Comparison of ENCODE assay signal across 8 cellular contexts in the genomic region with DNA sequence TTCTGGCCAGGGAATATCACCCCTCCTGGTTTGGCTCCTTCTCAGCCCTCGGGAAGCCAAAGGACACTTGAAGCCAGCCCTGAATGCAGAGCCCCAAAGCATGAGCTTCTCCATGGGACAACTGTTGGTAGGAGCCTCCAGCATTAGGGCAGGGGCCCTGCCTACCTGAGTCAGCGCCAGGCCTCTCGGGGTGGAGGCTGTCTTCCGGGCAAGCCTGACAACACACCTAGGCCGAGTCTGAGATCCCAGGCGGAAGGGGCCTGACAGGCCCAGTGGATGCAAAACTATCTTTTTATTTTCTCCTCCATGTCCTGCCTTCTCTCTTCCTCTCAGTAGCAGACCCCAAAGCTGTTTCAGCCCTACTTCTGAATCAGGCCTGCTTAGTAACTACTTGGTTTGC. TPM values are rescaled to one million over a fixed set of nuclear protein-coding genes. Genes with fewer than 3 reads are reported as not detected.
A peak's percentile ranks its signal among the peaks of the same experiment; 100 is the strongest.
DNase-seq lines count a peak whose midpoint lies in the region; ATAC-seq and TF ChIP-seq lines count a peak whose summit lies in the region.
"Had no signal": no experiment of that assay in that cellular context is flagged by ENCODE, and none has a peak within 500 bp of the region (broad histone marks: within the 10 kb centered on the region; RNA-seq: fewer than 3 reads in every experiment).

No MANE protein-coding gene starts in this region.

- peak overlapping the region; percentile 96 to 97 for H3K4me3 Mint-ChIP-seq in stimulated activated naive CD8-positive, alpha-beta T cell treated with anti-CD3 and anti-CD28 coated beads, Interleukin-15, amount 100 ng/mL, for 72 hours
- no peak overlapping the region for H3K4me3 Mint-ChIP-seq in WTC11

- CTCF ChIA-PET in WTC11 (lab: Charles Lee) = no interaction called here

- H3K9me3 ChIP-seq in adrenal gland (replicated peaks in 1 of 3) = no peaks in the 10 kb centered on the region

- peaks cover 8 to 41% of the 10 kb centered on the region in 2 donors for H3K4me1 ChIP-seq in adrenal gland (replicated peaks in 1 of 2)

- no peaks in the 10 kb centered on the region for H3K27me3 Mint-ChIP-seq in stimulated activated naive CD8-positive, alpha-beta T cell treated with anti-CD3 and anti-CD28 coated beads, Interleukin-15, amount 100 ng/mL, for 72 hours
- no peaks in the 10 kb centered on the region for H3K27me3 Mint-ChIP-seq in WTC11 (ENCODE audit: low read depth)

- H3K27me3 ChIP-seq in adrenal gland = no peaks in the 10 kb centered on the region

- peak; percentile 73 for ATAC-seq in left colon
- no peak for ATAC-seq in stimulated activated naive CD8-positive, alpha-beta T cell treated with anti-CD3 and anti-CD28 coated beads, Interleukin-15, amount 100 ng/mL, for 72 hours
- no peak for ATAC-seq in activated CD4-positive, CD25-positive, alpha-beta regulatory T cell treated with anti-CD3 and anti-CD28 coated beads, Interleukin-2, amount 50 U/mL, for 24 hours
- no peak for ATAC-seq in WTC11

- POLR2A ChIA-PET in WTC11 (lab: Charles Lee) = no interaction called here

- 81 to 94% (median 86%) methylated on average over 5 to 6 of the region's 6 CpGs for WGBS in adrenal gland, 4 donors

- peaks cover 3% of the 10 kb centered on the region for H3K36me3 Mint-ChIP-seq in WTC11

- intact Hi-C loops in adrenal gland (cut with DNase I) (no loop called here), left colon (cut with DNase I, micrococcal nuclease) (no loop called here)

- DNase-seq in NB4 (ENCODE audit: low read depth) (no peak), adrenal gland (no peak), left colon (peak; percentile 71 to 74), WTC11 (ENCODE audit: low spot score) (no peak), EL (no peak)
- no peak for DNase-seq in stimulated activated naive CD8-positive, alpha-beta T cell treated with anti-CD3 and anti-CD28 coated beads, Interleukin-15, amount 100 ng/mL, for 72 hours

- peak overlapping the region in 1 of 2 donors; percentile 69 for H3K27ac Mint-ChIP-seq in stimulated activated naive CD8-positive, alpha-beta T cell treated with anti-CD3 and anti-CD28 coated beads, Interleukin-15, amount 100 ng/mL, for 72 hours
- no peak overlapping the region for H3K27ac Mint-ChIP-seq in WTC11

- H3K9me3 Mint-ChIP-seq in stimulated activated naive CD8-positive, alpha-beta T cell treated with anti-CD3 and anti-CD28 coated beads, Interleukin-15, amount 100 ng/mL, for 72 hours = no peaks in the 10 kb centered on the region
- H3K9me3 Mint-ChIP-seq in WTC11 = no peaks in the 10 kb centered on the region

- TF ChIP-seq CTCF in NB4 (IDR thresholded peaks at IDR 0.05; ENCODE audit: low read depth, low read length) = no peak
- no peak for TF ChIP-seq CTCF in adrenal gland (IDR thresholded peaks at IDR 0.05)
- TF ChIP-seq CTCF in WTC11 (IDR thresholded peaks at IDR 0.05) = no peak

- no peak for TF ChIP-seq POLR2A in NB4 (IDR thresholded peaks at IDR 0.05; ENCODE audit: extremely low read depth, insufficient read length)
- TF ChIP-seq POLR2A in adrenal gland (IDR thresholded peaks at IDR 0.05) = no peak

- peaks cover 65% of the 10 kb centered on the region for H3K4me1 Mint-ChIP-seq in stimulated activated naive CD8-positive, alpha-beta T cell treated with anti-CD3 and anti-CD28 coated beads, Interleukin-15, amount 100 ng/mL, for 72 hours
- peaks cover 42% of the 10 kb centered on the region for H3K4me1 Mint-ChIP-seq in WTC11

- H3K36me3 ChIP-seq in adrenal gland (replicated peaks in 1 of 2) = no peaks in the 10 kb centered on the region

- H3K4me3 ChIP-seq in NB4 (ENCODE audit: low read depth, low read length) (peak overlapping the region; percentile 65), adrenal gland (peak overlapping the region in 1 of 4 donors; percentile 38)
- H3K4me3 ChIP-seq: SK-N-MC had no signal

- H3K27ac ChIP-seq in adrenal gland = peak overlapping the region in 3 of 5 donors; percentile 75 to 84 (median 82)

TF ChIP-seq in WTC11, 78 proteins besides CTCF, POLR2A, EP300 and RAD21 (continues in another document):
- TF ChIP-seq, protein P1, sequence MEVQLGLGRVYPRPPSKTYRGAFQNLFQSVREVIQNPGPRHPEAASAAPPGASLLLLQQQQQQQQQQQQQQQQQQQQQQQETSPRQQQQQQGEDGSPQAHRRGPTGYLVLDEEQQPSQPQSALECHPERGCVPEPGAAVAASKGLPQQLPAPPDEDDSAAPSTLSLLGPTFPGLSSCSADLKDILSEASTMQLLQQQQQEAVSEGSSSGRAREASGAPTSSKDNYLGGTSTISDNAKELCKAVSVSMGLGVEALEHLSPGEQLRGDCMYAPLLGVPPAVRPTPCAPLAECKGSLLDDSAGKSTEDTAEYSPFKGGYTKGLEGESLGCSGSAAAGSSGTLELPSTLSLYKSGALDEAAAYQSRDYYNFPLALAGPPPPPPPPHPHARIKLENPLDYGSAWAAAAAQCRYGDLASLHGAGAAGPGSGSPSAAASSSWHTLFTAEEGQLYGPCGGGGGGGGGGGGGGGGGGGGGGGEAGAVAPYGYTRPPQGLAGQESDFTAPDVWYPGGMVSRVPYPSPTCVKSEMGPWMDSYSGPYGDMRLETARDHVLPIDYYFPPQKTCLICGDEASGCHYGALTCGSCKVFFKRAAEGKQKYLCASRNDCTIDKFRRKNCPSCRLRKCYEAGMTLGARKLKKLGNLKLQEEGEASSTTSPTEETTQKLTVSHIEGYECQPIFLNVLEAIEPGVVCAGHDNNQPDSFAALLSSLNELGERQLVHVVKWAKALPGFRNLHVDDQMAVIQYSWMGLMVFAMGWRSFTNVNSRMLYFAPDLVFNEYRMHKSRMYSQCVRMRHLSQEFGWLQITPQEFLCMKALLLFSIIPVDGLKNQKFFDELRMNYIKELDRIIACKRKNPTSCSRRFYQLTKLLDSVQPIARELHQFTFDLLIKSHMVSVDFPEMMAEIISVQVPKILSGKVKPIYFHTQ (CRISPR knock-in tag; IDR thresholded peaks at IDR 0.05) = no peak
- TF ChIP-seq MXD4 (CRISPR knock-in tag; IDR thresholded peaks at IDR 0.05; ENCODE audit: borderline replicate concordance) (no peak), FOXJ3 (CRISPR knock-in tag; IDR thresholded peaks at IDR 0.05; ENCODE audit: borderline replicate concordance) (no peak), ZNF396 (CRISPR knock-in tag; IDR thresholded peaks at IDR 0.05; ENCODE audit: borderline replicate concordance) (no peak), ATF1 (CRISPR knock-in tag; IDR thresholded peaks at IDR 0.05) (no peak)
- TF ChIP-seq, protein P2, sequence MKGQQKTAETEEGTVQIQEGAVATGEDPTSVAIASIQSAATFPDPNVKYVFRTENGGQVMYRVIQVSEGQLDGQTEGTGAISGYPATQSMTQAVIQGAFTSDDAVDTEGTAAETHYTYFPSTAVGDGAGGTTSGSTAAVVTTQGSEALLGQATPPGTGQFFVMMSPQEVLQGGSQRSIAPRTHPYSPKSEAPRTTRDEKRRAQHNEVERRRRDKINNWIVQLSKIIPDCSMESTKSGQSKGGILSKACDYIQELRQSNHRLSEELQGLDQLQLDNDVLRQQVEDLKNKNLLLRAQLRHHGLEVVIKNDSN (CRISPR knock-in tag; IDR thresholded peaks at IDR 0.05) = no peak
- TF ChIP-seq, protein P3, sequence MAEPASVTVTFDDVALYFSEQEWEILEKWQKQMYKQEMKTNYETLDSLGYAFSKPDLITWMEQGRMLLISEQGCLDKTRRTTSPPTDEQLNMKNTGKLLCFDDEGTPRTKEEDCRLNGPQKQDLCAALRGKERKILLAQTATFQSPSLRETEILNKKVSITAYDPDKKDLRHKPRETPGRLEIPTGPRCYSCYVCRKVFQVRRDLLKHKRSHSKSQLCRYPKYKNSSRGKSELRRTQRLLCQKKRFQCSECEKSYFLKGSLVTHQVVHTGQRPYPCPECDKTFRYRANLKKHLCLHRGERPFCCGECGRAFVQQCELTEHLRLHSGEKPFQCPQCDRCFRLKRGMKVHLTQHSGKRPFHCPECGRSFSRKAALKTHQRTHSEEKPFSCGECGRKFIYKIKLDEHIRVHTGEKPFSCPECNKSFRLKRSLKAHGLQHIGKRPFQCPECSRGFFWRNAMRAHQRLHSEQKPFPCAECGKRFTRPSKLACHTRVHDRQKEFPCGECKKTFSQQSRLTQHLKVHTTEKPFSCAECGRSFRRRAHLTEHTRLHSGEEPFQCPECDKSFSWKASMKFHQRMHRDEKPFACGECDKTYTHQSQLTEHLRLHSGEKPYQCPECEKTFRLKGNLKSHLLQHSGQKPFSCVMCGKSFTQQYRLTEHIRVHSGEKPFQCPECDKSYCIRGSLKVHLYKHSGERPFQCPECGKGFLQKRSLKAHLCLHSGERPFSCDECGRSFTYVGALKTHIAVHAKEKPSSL (CRISPR knock-in tag; conservative IDR thresholded peaks at IDR 0.05) = no peak

RNA-seq across cellular contexts. Expression of a gene that starts 27.6 kb away (rescaled TPM):
- total RNA-seq in adrenal gland (1 to 10 TPM in 5 of 8 donors, under 1 TPM in 1, not detected in 2; 0.52 to 1.8 (median 1.2) TPM), left colon (1 to 10 TPM; 2.1 to 2.5 TPM), WTC11 (2021) (77.4 to 98.3 TPM (median 92.0 TPM) in 3 replicates)
- polyA plus RNA-seq in adrenal gland = 1 to 10 TPM in 1 of 3 donors, under 1 TPM in 2; 0.33 to 4.5 (median 0.64) TPM

RNA-seq across cellular contexts. Expression of a gene that starts 49.5 kb away (rescaled TPM):
- total RNA-seq in adrenal gland (10 to 100 TPM; 11.6 to 61.3 (median 20.0) TPM), left colon (10 to 100 TPM; 24.6 to 34.2 TPM), WTC11 (2021) (31.1 to 32.7 TPM (median 31.8 TPM) in 3 replicates)
- polyA plus RNA-seq in adrenal gland = 10 to 100 TPM; 13.0 to 37.0 (median 29.7) TPM

RNA-seq across cellular contexts. Expression of a gene that starts 50.4 kb away (rescaled TPM):
- total RNA-seq in adrenal gland (10 to 100 TPM; 27.0 to 39.7 (median 36.2) TPM), left colon (100 to 1,000 TPM in 1 of 2 donors, 10 to 100 TPM in 1; 91.8 to 100 TPM), WTC11 (2021) (50.8 to 57.4 TPM (median 51.4 TPM) in 3 replicates)
- 10 to 100 TPM in 2 of 3 donors, 1 to 10 TPM in 1; 7.3 to 24.4 (median 15.2) TPM for polyA plus RNA-seq in adrenal gland

Comparison
In these comparisons a context has a peak if more than half of its experiments do, and no peak if none do; other contexts are left out.
1. DNase-seq: peak in left colon (2 of 2); none in NB4 (single experiment), adrenal gland (0 of 7), stimulated activated naive CD8-positive, alpha-beta T cell treated with anti-CD3 and anti-CD28 coated beads, Interleukin-15, amount 100 ng/mL, for 72 hours (0 of 2), WTC11 (single experiment) and EL (single experiment).
2. RNA of a gene that starts 27.6 kb away (total RNA-seq): 77.4 to 98.3 TPM in WTC11; 2.1 to 2.5 TPM in left colon and 0.52 to 1.8 TPM in adrenal gland; every median in the first group is over 10 times any median in the second.